In the genomic region with DNA sequence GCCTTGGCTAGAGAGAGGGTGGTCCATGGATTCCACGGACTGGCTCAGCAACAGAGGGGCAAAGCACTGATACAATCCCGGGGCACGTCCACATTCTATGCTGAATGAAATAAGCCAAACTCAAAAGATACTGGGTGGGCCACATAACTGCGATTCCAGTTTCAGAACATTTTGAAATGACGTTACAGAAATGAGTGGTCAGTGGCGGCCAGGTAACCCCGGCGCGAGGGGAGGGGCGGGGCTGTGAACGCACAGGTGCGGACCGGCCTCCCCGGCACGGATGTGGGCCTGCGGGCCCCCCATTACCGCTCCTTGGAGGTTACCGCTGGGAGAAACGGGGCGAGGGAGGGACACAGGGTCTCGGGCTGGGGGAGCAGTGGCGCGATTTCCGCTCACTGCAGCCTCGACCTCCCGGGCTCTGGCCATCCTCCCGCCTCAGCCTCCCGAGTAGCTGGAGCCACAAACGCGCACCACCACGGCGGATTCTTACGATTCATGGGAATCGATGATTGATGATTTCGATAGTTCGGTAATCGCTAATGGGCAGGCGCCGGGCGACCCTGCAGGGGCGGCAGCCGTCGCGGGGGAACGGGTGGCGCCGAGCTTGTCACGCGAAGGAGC, we compare ENCODE assay signal across 1 cellular context.
TF ChIP-seq lines count a peak whose summit lies in the region.

No MANE protein-coding gene starts in this region.

TF ChIP-seq in HepG2, 621 proteins besides CTCF, POLR2A, EP300 and RAD21 (continued from another document and continues in another):
- TF ChIP-seq, protein P1, sequence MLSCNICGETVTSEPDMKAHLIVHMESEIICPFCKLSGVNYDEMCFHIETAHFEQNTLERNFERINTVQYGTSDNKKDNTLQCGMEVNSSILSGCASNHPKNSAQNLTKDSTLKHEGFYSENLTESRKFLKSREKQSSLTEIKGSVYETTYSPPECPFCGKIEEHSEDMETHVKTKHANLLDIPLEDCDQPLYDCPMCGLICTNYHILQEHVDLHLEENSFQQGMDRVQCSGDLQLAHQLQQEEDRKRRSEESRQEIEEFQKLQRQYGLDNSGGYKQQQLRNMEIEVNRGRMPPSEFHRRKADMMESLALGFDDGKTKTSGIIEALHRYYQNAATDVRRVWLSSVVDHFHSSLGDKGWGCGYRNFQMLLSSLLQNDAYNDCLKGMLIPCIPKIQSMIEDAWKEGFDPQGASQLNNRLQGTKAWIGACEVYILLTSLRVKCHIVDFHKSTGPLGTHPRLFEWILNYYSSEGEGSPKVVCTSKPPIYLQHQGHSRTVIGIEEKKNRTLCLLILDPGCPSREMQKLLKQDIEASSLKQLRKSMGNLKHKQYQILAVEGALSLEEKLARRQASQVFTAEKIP (CRISPR knock-in tag; IDR thresholded peaks at IDR 0.05; ENCODE audit: borderline replicate concordance), result no peak
- TF ChIP-seq ZFP41 (CRISPR knock-in tag; IDR thresholded peaks at IDR 0.05; ENCODE audit: borderline replicate concordance) (no peak), SAFB2 (CRISPR knock-in tag; IDR thresholded peaks at IDR 0.05; ENCODE audit: borderline replicate concordance, low read depth) (0 out of 2 replicates have a peak, but pooled peaks have one; percentile 78), TAF15 (IDR thresholded peaks at IDR 0.05; ENCODE audit: low read depth, low read length, poor library complexity, severe bottlenecking) (no peak), ZNF205 (CRISPR knock-in tag; IDR thresholded peaks at IDR 0.05) (0 out of 2 replicates have a peak, but pooled peaks have one; percentile 4), ZNF263 (CRISPR knock-in tag; IDR thresholded peaks at IDR 0.05) (no peak), ESRRA (CRISPR knock-in tag; IDR thresholded peaks at IDR 0.05; ENCODE audit: low read depth) (no peak; the same call in 1 of the 2 replicates), ZNF891 (CRISPR knock-in tag; IDR thresholded peaks at IDR 0.05) (peak; percentile 71; the same call in 1 of the 2 replicates), IRX3 (CRISPR knock-in tag; IDR thresholded peaks at IDR 0.05; ENCODE audit: borderline replicate concordance, low read depth) (no peak), ZNF496 (CRISPR knock-in tag; IDR thresholded peaks at IDR 0.05; ENCODE audit: insufficient replicate concordance) (no peak), HMGA1 (CRISPR knock-in tag; conservative IDR thresholded peaks at IDR 0.05) (no peak), ZNF430 (CRISPR knock-in tag; IDR thresholded peaks at IDR 0.05) (peak; percentile 52; the same call in 1 of the 2 replicates), HNRNPH1 (optimal IDR thresholded peaks at IDR 0.05; ENCODE audit: low read depth, low read length) (no peak), ZNF296 (CRISPR knock-in tag; conservative IDR thresholded peaks at IDR 0.05) (peak; percentile 27; the same call in 1 of the 2 replicates), HIVEP1 (CRISPR knock-in tag; IDR thresholded peaks at IDR 0.05) (0 out of 2 replicates have a peak, but pooled peaks have one; percentile 39), SMARCE1 (IDR thresholded peaks at IDR 0.05; ENCODE audit: borderline replicate concordance) (no peak), TEAD3 (CRISPR knock-in tag; optimal IDR thresholded peaks at IDR 0.05; ENCODE audit: borderline replicate concordance) (no peak), XRCC5 (optimal IDR thresholded peaks at IDR 0.05; ENCODE audit: low read length) (no peak), RARA (CRISPR knock-in tag; IDR thresholded peaks at IDR 0.05) (no peak), MEIS2 (CRISPR knock-in tag; IDR thresholded peaks at IDR 0.05) (no peak), GATAD1 (CRISPR knock-in tag; IDR thresholded peaks at IDR 0.05) (no peak), HOXA9 (CRISPR knock-in tag; IDR thresholded peaks at IDR 0.05; ENCODE audit: borderline replicate concordance) (peak; percentile 49; the same call in 1 of the 2 replicates), RXRB (CRISPR knock-in tag; IDR thresholded peaks at IDR 0.05; ENCODE audit: borderline replicate concordance) (no peak), BHLHE40 (IDR thresholded peaks at IDR 0.05; ENCODE audit: low read length) (no peak), ZFP82 (CRISPR knock-in tag; IDR thresholded peaks at IDR 0.05; ENCODE audit: borderline replicate concordance) (0 out of 2 replicates have a peak, but pooled peaks have one; percentile 78), ZNF709 (CRISPR knock-in tag; IDR thresholded peaks at IDR 0.05) (0 out of 2 replicates have a peak, but pooled peaks have one; percentile 5), NR2F2 (IDR thresholded peaks at IDR 0.05; ENCODE audit: borderline replicate concordance, low read depth) (no peak; the same call in 1 of the 2 replicates), TP53 (CRISPR knock-in tag; conservative IDR thresholded peaks at IDR 0.05) (no peak), AHR (CRISPR knock-in tag; IDR thresholded peaks at IDR 0.05) (0 out of 2 replicates have a peak, but pooled peaks have one; percentile 15), PLRG1 (conservative IDR thresholded peaks at IDR 0.05) (no peak), ZNF619 (CRISPR knock-in tag; IDR thresholded peaks at IDR 0.05) (no peak), ZNF382 (CRISPR knock-in tag; IDR thresholded peaks at IDR 0.05; ENCODE audit: borderline replicate concordance) (no peak), SIX4 (CRISPR knock-in tag; IDR thresholded peaks at IDR 0.05) (no peak), TMF1 (CRISPR knock-in tag; IDR thresholded peaks at IDR 0.05; ENCODE audit: low read depth) (0 out of 2 replicates have a peak, but pooled peaks have one; percentile 17), MEF2D (CRISPR knock-in tag; IDR thresholded peaks at IDR 0.05) (peak; percentile 39; the same call in 1 of the 2 replicates), YEATS2 (CRISPR knock-in tag; IDR thresholded peaks at IDR 0.05; ENCODE audit: borderline replicate concordance) (no peak), NR1H2 (CRISPR knock-in tag; IDR thresholded peaks at IDR 0.05; ENCODE audit: borderline replicate concordance, low read depth) (peak; percentile 72; the same call in 1 of the 2 replicates)
- TF ChIP-seq, protein P2, sequence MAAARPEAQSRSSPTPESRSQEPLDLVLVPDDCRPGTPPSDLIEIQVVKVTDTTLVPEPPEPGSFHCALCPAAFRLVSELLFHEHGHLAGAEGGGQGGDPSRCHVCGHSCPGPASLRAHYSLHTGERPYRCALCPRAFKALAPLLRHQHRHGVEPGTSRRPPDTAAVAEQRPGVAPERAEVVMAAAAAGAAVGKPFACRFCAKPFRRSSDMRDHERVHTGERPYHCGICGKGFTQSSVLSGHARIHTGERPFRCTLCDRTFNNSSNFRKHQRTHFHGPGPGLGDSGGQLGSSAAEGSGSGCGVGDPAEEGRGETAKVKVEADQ (CRISPR knock-in tag; IDR thresholded peaks at IDR 0.05; ENCODE audit: borderline replicate concordance), result no peak
- TF ChIP-seq, protein P3, sequence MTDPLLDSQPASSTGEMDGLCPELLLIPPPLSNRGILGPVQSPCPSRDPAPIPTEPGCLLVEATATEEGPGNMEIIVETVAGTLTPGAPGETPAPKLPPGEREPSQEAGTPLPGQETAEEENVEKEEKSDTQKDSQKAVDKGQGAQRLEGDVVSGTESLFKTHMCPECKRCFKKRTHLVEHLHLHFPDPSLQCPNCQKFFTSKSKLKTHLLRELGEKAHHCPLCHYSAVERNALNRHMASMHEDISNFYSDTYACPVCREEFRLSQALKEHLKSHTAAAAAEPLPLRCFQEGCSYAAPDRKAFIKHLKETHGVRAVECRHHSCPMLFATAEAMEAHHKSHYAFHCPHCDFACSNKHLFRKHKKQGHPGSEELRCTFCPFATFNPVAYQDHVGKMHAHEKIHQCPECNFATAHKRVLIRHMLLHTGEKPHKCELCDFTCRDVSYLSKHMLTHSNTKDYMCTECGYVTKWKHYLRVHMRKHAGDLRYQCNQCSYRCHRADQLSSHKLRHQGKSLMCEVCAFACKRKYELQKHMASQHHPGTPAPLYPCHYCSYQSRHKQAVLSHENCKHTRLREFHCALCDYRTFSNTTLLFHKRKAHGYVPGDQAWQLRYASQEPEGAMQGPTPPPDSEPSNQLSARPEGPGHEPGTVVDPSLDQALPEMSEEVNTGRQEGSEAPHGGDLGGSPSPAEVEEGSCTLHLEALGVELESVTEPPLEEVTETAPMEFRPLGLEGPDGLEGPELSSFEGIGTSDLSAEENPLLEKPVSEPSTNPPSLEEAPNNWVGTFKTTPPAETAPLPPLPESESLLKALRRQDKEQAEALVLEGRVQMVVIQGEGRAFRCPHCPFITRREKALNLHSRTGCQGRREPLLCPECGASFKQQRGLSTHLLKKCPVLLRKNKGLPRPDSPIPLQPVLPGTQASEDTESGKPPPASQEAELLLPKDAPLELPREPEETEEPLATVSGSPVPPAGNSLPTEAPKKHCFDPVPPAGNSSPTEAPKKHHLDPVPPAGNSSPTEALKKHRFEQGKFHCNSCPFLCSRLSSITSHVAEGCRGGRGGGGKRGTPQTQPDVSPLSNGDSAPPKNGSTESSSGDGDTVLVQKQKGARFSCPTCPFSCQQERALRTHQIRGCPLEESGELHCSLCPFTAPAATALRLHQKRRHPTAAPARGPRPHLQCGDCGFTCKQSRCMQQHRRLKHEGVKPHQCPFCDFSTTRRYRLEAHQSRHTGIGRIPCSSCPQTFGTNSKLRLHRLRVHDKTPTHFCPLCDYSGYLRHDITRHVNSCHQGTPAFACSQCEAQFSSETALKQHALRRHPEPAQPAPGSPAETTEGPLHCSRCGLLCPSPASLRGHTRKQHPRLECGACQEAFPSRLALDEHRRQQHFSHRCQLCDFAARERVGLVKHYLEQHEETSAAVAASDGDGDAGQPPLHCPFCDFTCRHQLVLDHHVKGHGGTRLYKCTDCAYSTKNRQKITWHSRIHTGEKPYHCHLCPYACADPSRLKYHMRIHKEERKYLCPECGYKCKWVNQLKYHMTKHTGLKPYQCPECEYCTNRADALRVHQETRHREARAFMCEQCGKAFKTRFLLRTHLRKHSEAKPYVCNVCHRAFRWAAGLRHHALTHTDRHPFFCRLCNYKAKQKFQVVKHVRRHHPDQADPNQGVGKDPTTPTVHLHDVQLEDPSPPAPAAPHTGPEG (CRISPR knock-in tag; IDR thresholded peaks at IDR 0.05), result no peak
- TF ChIP-seq, protein P4, sequence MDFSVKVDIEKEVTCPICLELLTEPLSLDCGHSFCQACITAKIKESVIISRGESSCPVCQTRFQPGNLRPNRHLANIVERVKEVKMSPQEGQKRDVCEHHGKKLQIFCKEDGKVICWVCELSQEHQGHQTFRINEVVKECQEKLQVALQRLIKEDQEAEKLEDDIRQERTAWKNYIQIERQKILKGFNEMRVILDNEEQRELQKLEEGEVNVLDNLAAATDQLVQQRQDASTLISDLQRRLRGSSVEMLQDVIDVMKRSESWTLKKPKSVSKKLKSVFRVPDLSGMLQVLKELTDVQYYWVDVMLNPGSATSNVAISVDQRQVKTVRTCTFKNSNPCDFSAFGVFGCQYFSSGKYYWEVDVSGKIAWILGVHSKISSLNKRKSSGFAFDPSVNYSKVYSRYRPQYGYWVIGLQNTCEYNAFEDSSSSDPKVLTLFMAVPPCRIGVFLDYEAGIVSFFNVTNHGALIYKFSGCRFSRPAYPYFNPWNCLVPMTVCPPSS (IDR thresholded peaks at IDR 0.05), result no peak
- TF ChIP-seq, protein P5, sequence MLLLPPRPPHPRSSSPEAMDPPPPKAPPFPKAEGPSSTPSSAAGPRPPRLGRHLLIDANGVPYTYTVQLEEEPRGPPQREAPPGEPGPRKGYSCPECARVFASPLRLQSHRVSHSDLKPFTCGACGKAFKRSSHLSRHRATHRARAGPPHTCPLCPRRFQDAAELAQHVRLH (CRISPR knock-in tag; IDR thresholded peaks at IDR 0.05; ENCODE audit: borderline replicate concordance, low read depth), result no peak
- TF ChIP-seq, protein P6, sequence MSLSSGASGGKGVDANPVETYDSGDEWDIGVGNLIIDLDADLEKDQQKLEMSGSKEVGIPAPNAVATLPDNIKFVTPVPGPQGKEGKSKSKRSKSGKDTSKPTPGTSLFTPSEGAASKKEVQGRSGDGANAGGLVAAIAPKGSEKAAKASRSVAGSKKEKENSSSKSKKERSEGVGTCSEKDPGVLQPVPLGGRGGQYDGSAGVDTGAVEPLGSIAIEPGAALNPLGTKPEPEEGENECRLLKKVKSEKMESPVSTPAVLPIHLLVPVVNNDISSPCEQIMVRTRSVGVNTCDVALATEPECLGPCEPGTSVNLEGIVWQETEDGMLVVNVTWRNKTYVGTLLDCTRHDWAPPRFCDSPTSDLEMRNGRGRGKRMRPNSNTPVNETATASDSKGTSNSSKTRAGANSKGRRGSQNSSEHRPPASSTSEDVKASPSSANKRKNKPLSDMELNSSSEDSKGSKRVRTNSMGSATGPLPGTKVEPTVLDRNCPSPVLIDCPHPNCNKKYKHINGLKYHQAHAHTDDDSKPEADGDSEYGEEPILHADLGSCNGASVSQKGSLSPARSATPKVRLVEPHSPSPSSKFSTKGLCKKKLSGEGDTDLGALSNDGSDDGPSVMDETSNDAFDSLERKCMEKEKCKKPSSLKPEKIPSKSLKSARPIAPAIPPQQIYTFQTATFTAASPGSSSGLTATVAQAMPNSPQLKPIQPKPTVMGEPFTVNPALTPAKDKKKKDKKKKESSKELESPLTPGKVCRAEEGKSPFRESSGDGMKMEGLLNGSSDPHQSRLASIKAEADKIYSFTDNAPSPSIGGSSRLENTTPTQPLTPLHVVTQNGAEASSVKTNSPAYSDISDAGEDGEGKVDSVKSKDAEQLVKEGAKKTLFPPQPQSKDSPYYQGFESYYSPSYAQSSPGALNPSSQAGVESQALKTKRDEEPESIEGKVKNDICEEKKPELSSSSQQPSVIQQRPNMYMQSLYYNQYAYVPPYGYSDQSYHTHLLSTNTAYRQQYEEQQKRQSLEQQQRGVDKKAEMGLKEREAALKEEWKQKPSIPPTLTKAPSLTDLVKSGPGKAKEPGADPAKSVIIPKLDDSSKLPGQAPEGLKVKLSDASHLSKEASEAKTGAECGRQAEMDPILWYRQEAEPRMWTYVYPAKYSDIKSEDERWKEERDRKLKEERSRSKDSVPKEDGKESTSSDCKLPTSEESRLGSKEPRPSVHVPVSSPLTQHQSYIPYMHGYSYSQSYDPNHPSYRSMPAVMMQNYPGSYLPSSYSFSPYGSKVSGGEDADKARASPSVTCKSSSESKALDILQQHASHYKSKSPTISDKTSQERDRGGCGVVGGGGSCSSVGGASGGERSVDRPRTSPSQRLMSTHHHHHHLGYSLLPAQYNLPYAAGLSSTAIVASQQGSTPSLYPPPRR (CRISPR knock-in tag; IDR thresholded peaks at IDR 0.05; ENCODE audit: borderline replicate concordance), result no peak
- TF ChIP-seq, protein P7, sequence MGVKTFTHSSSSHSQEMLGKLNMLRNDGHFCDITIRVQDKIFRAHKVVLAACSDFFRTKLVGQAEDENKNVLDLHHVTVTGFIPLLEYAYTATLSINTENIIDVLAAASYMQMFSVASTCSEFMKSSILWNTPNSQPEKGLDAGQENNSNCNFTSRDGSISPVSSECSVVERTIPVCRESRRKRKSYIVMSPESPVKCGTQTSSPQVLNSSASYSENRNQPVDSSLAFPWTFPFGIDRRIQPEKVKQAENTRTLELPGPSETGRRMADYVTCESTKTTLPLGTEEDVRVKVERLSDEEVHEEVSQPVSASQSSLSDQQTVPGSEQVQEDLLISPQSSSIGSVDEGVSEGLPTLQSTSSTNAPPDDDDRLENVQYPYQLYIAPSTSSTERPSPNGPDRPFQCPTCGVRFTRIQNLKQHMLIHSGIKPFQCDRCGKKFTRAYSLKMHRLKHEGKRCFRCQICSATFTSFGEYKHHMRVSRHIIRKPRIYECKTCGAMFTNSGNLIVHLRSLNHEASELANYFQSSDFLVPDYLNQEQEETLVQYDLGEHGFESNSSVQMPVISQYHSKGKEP (CRISPR knock-in tag; IDR thresholded peaks at IDR 0.05), result no peak
